In genomic region chr1:18854331-18855025, GRCh38 we compare ENCODE assay signal across 30 cellular contexts. TPM values are rescaled to one million over a fixed set of nuclear protein-coding genes. Genes with fewer than 3 reads are reported as not detected.
"Had no signal": no experiment of that assay in that cellular context is flagged by ENCODE, and none has a peak within 500 bp of the region (broad histone marks: within the 10 kb centered on the region; RNA-seq: fewer than 3 reads in every experiment).

No MANE protein-coding gene starts in this region.

- H3K4me2 ChIP-seq: smooth muscle cell had no signal

- H3K36me3 ChIP-seq: gastrocnemius medialis, neutrophil, suprapubic skin, transverse colon, vagina had no signal

- H3K27me3 ChIP-seq: gastrocnemius medialis, neutrophil, transverse colon, vagina had no signal

- H3K79me2 ChIP-seq: parathyroid adenoma had no signal

- H3K4me3 ChIP-seq: gastrocnemius medialis, lung, smooth muscle cell, suprapubic skin, transverse colon, vagina had no signal

- ATAC-seq: gastrocnemius medialis; left lobe of liver; natural killer cell; sciatic nerve; stimulated activated naive CD8-positive, alpha-beta T cell treated with anti-CD3 and anti-CD28 coated beads, Interleukin-15, amount 100 ng/mL, for 72 hours had no signal

- H3K27ac ChIP-seq: epithelial cell of prostate, gastrocnemius medialis, neutrophil, parathyroid adenoma, suprapubic skin, transverse colon, vagina had no signal

- H3K9me3 ChIP-seq: gastrocnemius medialis, neutrophil, suprapubic skin, transverse colon, vagina had no signal

- DNase-seq: effector CD8-positive, alpha-beta T cell; endodermal cell; foreskin fibroblast; gastrocnemius medialis; head of caudate nucleus; kidney; natural killer cell; stimulated activated CD4-positive, alpha-beta T cell treated with anti-CD3 and anti-CD28 coated beads, Interleukin-12 subunit alpha, Interleukin-12 subunit beta, amount 100 ng/mL, for 4 hours; stimulated activated CD4-positive, alpha-beta T cell treated with anti-CD3 and anti-CD28 coated beads, Interleukin-1b, Interleukin-23, amount 100 ng/mL, for 48 hours; stimulated activated CD4-positive, alpha-beta T cell treated with anti-CD3 and anti-CD28 coated beads, Interleukin-4, amount 100 ng/mL, for 1 hour; stimulated activated CD8-positive, alpha-beta memory T cell treated with anti-CD3 and anti-CD28 coated beads, Interleukin-4, amount 100 ng/mL, for 48 hours; stimulated activated naive CD4-positive, alpha-beta T cell; stimulated activated naive CD8-positive, alpha-beta T cell treated with anti-CD3 and anti-CD28 coated beads, Interleukin-15, amount 100 ng/mL, for 72 hours; transverse colon had no signal

- H3K4me1 ChIP-seq: gastrocnemius medialis, parathyroid adenoma, suprapubic skin, transverse colon, vagina had no signal

- H2AFZ ChIP-seq: parathyroid adenoma had no signal

RNA-seq across cellular contexts. Expression of gene TAS1R2, which starts 5.0 kb away (rescaled TPM):
- total RNA-seq: endodermal cell, esophagus mucosa, gastrocnemius medialis, glomerular endothelial cell, kidney, left lobe of liver, liver, lung, mononuclear cell, natural killer cell, omental fat pad, progenitor cell of endocrine pancreas, sciatic nerve, smooth muscle cell, transverse colon, ureter had no signal
